Comparison of ENCODE assay signal across 28 cellular contexts in the genomic region with DNA sequence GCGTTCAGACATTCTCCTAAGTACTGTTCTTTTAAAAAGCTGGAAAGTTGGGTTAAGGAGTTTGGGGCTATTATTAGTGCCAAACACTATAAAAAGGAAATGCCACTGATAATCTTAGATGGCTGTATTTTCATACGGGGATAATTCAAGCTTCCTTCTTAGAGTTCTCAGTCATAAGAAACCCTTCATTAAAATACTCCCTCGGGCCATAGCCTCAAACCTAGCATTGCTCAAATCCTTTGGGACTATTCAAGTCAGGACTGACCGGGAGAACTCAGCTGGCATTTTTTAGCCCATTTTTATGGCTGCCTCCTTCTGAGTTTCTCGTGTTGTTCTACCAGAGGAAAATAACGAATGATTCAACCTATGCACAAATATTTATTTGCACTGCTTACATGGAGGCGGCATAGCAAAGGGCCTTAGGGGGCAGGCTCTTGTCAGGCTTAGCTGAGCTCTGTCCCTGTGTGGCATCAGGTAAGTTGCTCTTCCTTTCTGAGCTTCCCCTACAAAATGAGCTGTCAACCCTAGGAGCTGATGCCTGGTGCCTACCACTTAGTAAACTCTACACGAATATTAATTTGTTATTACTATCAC. TPM values are rescaled to one million over a fixed set of nuclear protein-coding genes. Genes with fewer than 3 reads are reported as not detected.
DNase-seq lines count a peak whose midpoint lies in the region; ATAC-seq and TF ChIP-seq lines count a peak whose summit lies in the region.
"Had no signal": no experiment of that assay in that cellular context is flagged by ENCODE, and none has a peak within 500 bp of the region (broad histone marks: within the 10 kb centered on the region; RNA-seq: fewer than 3 reads in every experiment).

No MANE protein-coding gene starts in this region.

- TF ChIP-seq CTCF in natural killer cell (IDR thresholded peaks at IDR 0.05): no peak
- TF ChIP-seq CTCF in PC-9 (conservative IDR thresholded peaks at IDR 0.05): no peak
- no peak for TF ChIP-seq CTCF in fibroblast of pulmonary artery (IDR thresholded peaks at IDR 0.05; ENCODE audit: low read length, missing control alignments)

- H3K4me3 Mint-ChIP-seq in natural killer cell treated with Interleukin-12 subunit alpha and Interleukin-12 subunit beta and Interleukin-15 and Interleukin-18, amount 100 ng/mL, for 72 hours: peak overlapping the region; percentile 32
- H3K4me3 Mint-ChIP-seq in natural killer cell: no peak overlapping the region
- no peak overlapping the region for H3K4me3 Mint-ChIP-seq in stimulated activated naive B cell treated with anti-CD40 and anti-IgM and Interleukin-4, amounts not matched to agents 10 μg/mL and 1 μg/mL and 100 μg/mL, for 72 hours
- H3K4me3 Mint-ChIP-seq: activated CD4-positive, alpha-beta memory T cell treated with anti-CD3 and anti-CD28 coated beads for 36 hours; activated naive CD8-positive, alpha-beta T cell treated with anti-CD3 and anti-CD28 coated beads, Interleukin-2, amount 50 U/mL, for 24 hours; activated T-cell treated with anti-CD3 and anti-CD28 coated beads, Interleukin-2, amount 50 U/mL, for 24 hours; CD8-positive, alpha-beta T cell; mesothelial cell of epicardium had no signal

- no peaks in the 10 kb centered on the region for H3K79me2 ChIP-seq in PC-9 (ENCODE audit: low read depth)

- H3F3A ChIP-seq in PC-9 (ENCODE audit: insufficient read depth, low read depth): peaks cover 44% of the 10 kb centered on the region

- no peaks in the 10 kb centered on the region for H3K36me3 Mint-ChIP-seq in natural killer cell treated with Interleukin-12 subunit alpha and Interleukin-12 subunit beta and Interleukin-15 and Interleukin-18, amount 100 ng/mL, for 72 hours
- H3K36me3 Mint-ChIP-seq in natural killer cell: no peaks in the 10 kb centered on the region
- no peaks in the 10 kb centered on the region for H3K36me3 Mint-ChIP-seq in stimulated activated naive B cell treated with anti-CD40 and anti-IgM and Interleukin-4, amounts not matched to agents 10 μg/mL and 1 μg/mL and 100 μg/mL, for 72 hours
- H3K36me3 Mint-ChIP-seq: CD8-positive, alpha-beta T cell; mesothelial cell of epicardium had no signal

- peaks cover 67% of the 10 kb centered on the region in 2 donors for H3K4me1 Mint-ChIP-seq in natural killer cell treated with Interleukin-12 subunit alpha and Interleukin-12 subunit beta and Interleukin-15 and Interleukin-18, amount 100 ng/mL, for 72 hours (ENCODE audit: low read depth in 2 of 2)
- peaks cover 31 to 41% of the 10 kb centered on the region in 2 donors for H3K4me1 Mint-ChIP-seq in natural killer cell
- H3K4me1 Mint-ChIP-seq in stimulated activated naive B cell treated with anti-CD40 and anti-IgM and Interleukin-4, amounts not matched to agents 10 μg/mL and 1 μg/mL and 100 μg/mL, for 72 hours: peaks cover 39 to 65% of the 10 kb centered on the region in 2 donors

- H3K4me3 ChIP-seq in PC-9 (no peak overlapping the region), fibroblast of pulmonary artery (replicated peaks; ENCODE audit: low read depth, low read length) (no peak overlapping the region), aorta (ENCODE audit: low read length in 2 of 2) (no peak overlapping the region)
- H3K4me3 ChIP-seq: cardiac muscle cell, dorsolateral prefrontal cortex, gastrocnemius medialis, suprapubic skin had no signal

- ATAC-seq in natural killer cell treated with Interleukin-12 subunit alpha and Interleukin-12 subunit beta and Interleukin-15 and Interleukin-18, amount 100 ng/mL, for 72 hours: no peak
- ATAC-seq in natural killer cell (no peak), aorta (ENCODE audit: low FRiP score) (peak; percentile 61), GM18868 (IDR thresholded peaks at IDR 0.05; ENCODE audit: unreplicated experiment) (no peak)
- no peak for ATAC-seq in stimulated activated naive B cell treated with anti-CD40 and anti-IgM and Interleukin-4, amounts not matched to agents 10 μg/mL and 1 μg/mL and 100 μg/mL, for 72 hours (replicated peaks)
- ATAC-seq: activated naive CD8-positive, alpha-beta T cell treated with anti-CD3 and anti-CD28 coated beads, Interleukin-2, amount 50 U/mL, for 24 hours; CD8-positive, alpha-beta T cell; gastrocnemius medialis had no signal

- peak overlapping the region; percentile 63 for H3K4me2 ChIP-seq in PC-9

- H3K9me3 ChIP-seq in PC-9 (ENCODE audit: insufficient read depth, low read depth) (no peaks in the 10 kb centered on the region; the same call in 1 of the 2 replicates), aorta (ENCODE audit: control insufficient read depth, low read length) (no peaks in the 10 kb centered on the region)
- H3K9me3 ChIP-seq: gastrocnemius medialis, suprapubic skin had no signal

- no peaks in the 10 kb centered on the region for H3K27me3 ChIP-seq in PC-9 (ENCODE audit: insufficient read depth, low read depth)
- H3K27me3 ChIP-seq in aorta (ENCODE audit: control insufficient read depth in 1 of 2, insufficient read depth in 2 of 2, low read length in 1 of 2): no peaks in the 10 kb centered on the region
- H3K27me3 ChIP-seq: cardiac muscle cell, gastrocnemius medialis, suprapubic skin had no signal

- POLR2A ChIA-PET in PC-9 (lab: Charles Lee; ENCODE audit: unreplicated experiment): no interaction called here

- H3K36me3 ChIP-seq in PC-9 (ENCODE audit: low read depth): 0 out of 2 replicates have a peak, but pooled peaks cover 4% of the 10 kb centered on the region
- H3K36me3 ChIP-seq in aorta (ENCODE audit: control insufficient read depth in 1 of 2, insufficient read depth in 2 of 2, low read length in 1 of 2): no peaks in the 10 kb centered on the region
- H3K36me3 ChIP-seq: cardiac muscle cell, gastrocnemius medialis, suprapubic skin, WERI-Rb-1 had no signal

- no peak for DNase-seq in natural killer cell treated with Interleukin-12 subunit alpha and Interleukin-12 subunit beta and Interleukin-15 and Interleukin-18, amount 100 ng/mL, for 72 hours (ENCODE audit: low spot score)
- DNase-seq in natural killer cell (no peak), PC-9 (no peak), fibroblast of pulmonary artery (ENCODE audit: low read depth) (peak; percentile 21), aorta (no peak), activated gamma-delta T cell treated with Interleukin-2 at 50 U/mL for 16 hours (no peak)
- no peak for DNase-seq in stimulated activated naive B cell treated with anti-CD40 and anti-IgM and Interleukin-4, amounts not matched to agents 10 μg/mL and 1 μg/mL and 100 μg/mL, for 72 hours
- DNase-seq: activated CD4-positive, alpha-beta memory T cell treated with anti-CD3 and anti-CD28 coated beads for 36 hours; activated naive CD8-positive, alpha-beta T cell treated with anti-CD3 and anti-CD28 coated beads, Interleukin-2, amount 50 U/mL, for 24 hours; activated T-cell treated with anti-CD3 and anti-CD28 coated beads, Interleukin-2, amount 50 U/mL, for 24 hours; CD8-positive, alpha-beta T cell; DMS53; dorsolateral prefrontal cortex; gastrocnemius medialis; Karpas-422; NCI-H1092 treated with DMSO at 0.1 percent for 48 hours; NCI-H2029 treated with DMSO at 0.1 percent for 48 hours; NCI-H446; NK-92 treated with Interleukin-12 subunit alpha and Interleukin-12 subunit beta, amount 100 ng/mL, for 24 hours; small intestine; stimulated activated CD4-positive, alpha-beta T cell treated with anti-CD3 and anti-CD28 coated beads, Interleukin-4, amount 100 ng/mL, for 24 hours; WERI-Rb-1 had no signal

- H3K4me1 ChIP-seq in PC-9 (replicated peaks; ENCODE audit: insufficient read depth) (peaks cover 60% of the 10 kb centered on the region), aorta (ENCODE audit: control insufficient read depth in 1 of 2, insufficient read depth in 2 of 2, low read length in 2 of 2) (peaks cover 2 to 7% of the 10 kb centered on the region in 2 donors)
- H3K4me1 ChIP-seq: suprapubic skin had no signal

- intact Hi-C loops in natural killer cell (cut with micrococcal nuclease) (no loop called here), PC-9 (cut with micrococcal nuclease; ENCODE audit: unreplicated experiment) (loop anchor here (10.0 kb wide), 1 partner anchor 106 kb away; no protein-coding TSS in a partner anchor), aorta (cut with DNase I) (no loop called here)

- no TSS peak for BruUV-seq in PC-9 (replicated peaks; lab: Mats Ljungman, UMichigan)

- H3K27ac ChIP-seq in PC-9 (peak overlapping the region; percentile 97), aorta (ENCODE audit: low read depth in 1 of 2, low read length in 2 of 2) (peak overlapping the region in 1 of 2 donors; percentile 73)
- H3K27ac ChIP-seq: cardiac muscle cell, dorsolateral prefrontal cortex, gastrocnemius medialis, suprapubic skin, WERI-Rb-1 had no signal

- peak overlapping the region; percentile 95 to 100 for H3K27ac Mint-ChIP-seq in natural killer cell treated with Interleukin-12 subunit alpha and Interleukin-12 subunit beta and Interleukin-15 and Interleukin-18, amount 100 ng/mL, for 72 hours
- peak overlapping the region in 1 of 2 donors; percentile 90 for H3K27ac Mint-ChIP-seq in natural killer cell
- no peak overlapping the region for H3K27ac Mint-ChIP-seq in stimulated activated naive B cell treated with anti-CD40 and anti-IgM and Interleukin-4, amounts not matched to agents 10 μg/mL and 1 μg/mL and 100 μg/mL, for 72 hours
- H3K27ac Mint-ChIP-seq: CD8-positive, alpha-beta T cell; mesothelial cell of epicardium had no signal

- CTCF ChIA-PET in PC-9 (lab: Charles Lee): no interaction called here

- H3K9me2 ChIP-seq in PC-9 (ENCODE audit: insufficient read depth): no peaks in the 10 kb centered on the region

- H3K9me3 Mint-ChIP-seq in natural killer cell treated with Interleukin-12 subunit alpha and Interleukin-12 subunit beta and Interleukin-15 and Interleukin-18, amount 100 ng/mL, for 72 hours: no peaks in the 10 kb centered on the region
- H3K9me3 Mint-ChIP-seq in natural killer cell: no peaks in the 10 kb centered on the region
- no peaks in the 10 kb centered on the region for H3K9me3 Mint-ChIP-seq in stimulated activated naive B cell treated with anti-CD40 and anti-IgM and Interleukin-4, amounts not matched to agents 10 μg/mL and 1 μg/mL and 100 μg/mL, for 72 hours
- H3K9me3 Mint-ChIP-seq: activated CD4-positive, alpha-beta memory T cell treated with anti-CD3 and anti-CD28 coated beads for 36 hours; activated T-cell treated with anti-CD3 and anti-CD28 coated beads, Interleukin-2, amount 50 U/mL, for 24 hours; CD8-positive, alpha-beta T cell had no signal

- no peaks in the 10 kb centered on the region for H4K20me1 ChIP-seq in PC-9 (ENCODE audit: insufficient read depth)

- whole genome bisulfite sequencing in aorta, 2 donors: 12 to 14% methylated on average over 8 of the region's 8 CpGs

- no peak overlapping the region for H2AFZ ChIP-seq in PC-9

- H3K27me3 Mint-ChIP-seq in natural killer cell treated with Interleukin-12 subunit alpha and Interleukin-12 subunit beta and Interleukin-15 and Interleukin-18, amount 100 ng/mL, for 72 hours: no peaks in the 10 kb centered on the region
- no peaks in the 10 kb centered on the region for H3K27me3 Mint-ChIP-seq in natural killer cell (ENCODE audit: low read depth in 2 of 2)
- no peaks in the 10 kb centered on the region for H3K27me3 Mint-ChIP-seq in stimulated activated naive B cell treated with anti-CD40 and anti-IgM and Interleukin-4, amounts not matched to agents 10 μg/mL and 1 μg/mL and 100 μg/mL, for 72 hours
- H3K27me3 Mint-ChIP-seq: activated CD4-positive, alpha-beta memory T cell treated with anti-CD3 and anti-CD28 coated beads for 36 hours; activated T-cell treated with anti-CD3 and anti-CD28 coated beads, Interleukin-2, amount 50 U/mL, for 24 hours had no signal

RNA-seq across cellular contexts. Expression of a gene that starts 33.5 kb away (rescaled TPM):
- total RNA-seq in natural killer cell treated with Interleukin-12 subunit alpha and Interleukin-12 subunit beta and Interleukin-15 and Interleukin-18, amount 100 ng/mL, for 72 hours: 100 to 1,000 TPM; 358 to 384 TPM
- total RNA-seq in natural killer cell (10 to 100 TPM in 1 of 3 donors, 1 to 10 TPM in 2; 1.2 to 28.0 (median 4.7) TPM), PC-9 (2021) (7.6 and 9.3 TPM in 2 replicates), aorta (10 to 100 TPM; 31.0 to 42.8 TPM)
- polyA plus RNA-seq in aorta: 1 to 10 TPM; 1.5 to 9.6 TPM

RNA-seq across cellular contexts. Expression of a gene that starts 43.2 kb away (rescaled TPM):
- total RNA-seq in natural killer cell treated with Interleukin-12 subunit alpha and Interleukin-12 subunit beta and Interleukin-15 and Interleukin-18, amount 100 ng/mL, for 72 hours: not detected
- total RNA-seq in natural killer cell (under 1 TPM in 1 of 3 donors, not detected in 2; 0.09 TPM), PC-9 (2021) (0.11 TPM in 1 of 2 replicates, not detected in the other), aorta (under 1 TPM in 1 of 2 donors, not detected in 1; 0.12 TPM)
- polyA plus RNA-seq in aorta: not detected
- total RNA-seq: cardiac muscle cell; CD8-positive, alpha-beta T cell; gastrocnemius medialis; mesothelial cell of epicardium; pulmonary artery endothelial cell; suprapubic skin had no signal
- polyA plus RNA-seq: cardiac muscle cell, neural cell had no signal

Comparison
In these comparisons a context has a peak if more than half of its experiments do, and no peak if none do; other contexts are left out.
1. RNA of a gene that starts 33.5 kb away (total RNA-seq): 358 to 384 TPM in natural killer cell treated with Interleukin-12 subunit alpha and Interleukin-12 subunit beta and Interleukin-15 and Interleukin-18, amount 100 ng/mL, for 72 hours; 31.0 to 42.8 TPM in aorta, 7.6 to 9.3 TPM in PC-9 and 1.2 to 28.0 TPM in natural killer cell; every median in the first group is over 4 times any median in the second.